In the genomic region with DNA sequence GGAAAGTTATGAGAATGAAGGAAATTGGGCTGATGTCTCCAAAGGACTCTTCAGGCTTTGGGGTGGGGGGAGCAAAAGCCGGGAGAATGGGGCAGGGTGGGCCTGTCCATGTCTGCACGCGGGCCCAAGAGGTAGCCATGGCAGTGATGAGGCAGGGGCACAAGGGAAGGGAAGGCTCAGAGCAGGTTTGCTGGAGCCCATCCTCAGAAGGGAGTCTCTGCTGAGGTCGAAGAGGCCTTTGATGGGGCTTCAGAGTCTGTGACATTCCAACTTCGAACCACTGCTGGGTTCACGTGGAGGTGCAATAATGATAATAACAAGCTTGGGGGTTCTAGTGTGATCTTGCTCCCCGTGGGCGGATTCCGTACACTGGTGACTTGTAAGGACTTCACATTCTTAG, we compare ENCODE assay signal across 26 cellular contexts.
DNase-seq lines count a peak whose midpoint lies in the region; ATAC-seq, FAIRE-seq and TF ChIP-seq lines count a peak whose summit lies in the region.
"Had no signal": no experiment of that assay in that cellular context is flagged by ENCODE, and none has a peak within 500 bp of the region (broad histone marks: within the 10 kb centered on the region; RNA-seq: fewer than 3 reads in every experiment).

No MANE protein-coding gene starts in this region.

- no peaks in the 10 kb centered on the region for H3K9me3 Mint-ChIP-seq in activated naive CD4-positive, alpha-beta T cell treated with anti-CD3 and anti-CD28 coated beads, Interleukin-2, amount 50 U/mL, for 24 hours
- peaks cover 23% of the 10 kb centered on the region for H3K9me3 Mint-ChIP-seq in activated naive CD4-positive, alpha-beta T cell treated with anti-CD3 and anti-CD28 coated beads, Interleukin-2, amount 10 ng/mL, durations not matched to agents 7 days and 5 days
- H3K9me3 Mint-ChIP-seq in immature natural killer cell = no peaks in the 10 kb centered on the region

- ATAC-seq in SK-N-SH treated with all-trans-retinoic acid at 6 μM for 48 hours (no peak), GM21528 (IDR thresholded peaks at IDR 0.05; ENCODE audit: low FRiP score, unreplicated experiment) (no peak)
- ATAC-seq: mucosa of descending colon had no signal

- H3K36me3 Mint-ChIP-seq in activated naive CD4-positive, alpha-beta T cell treated with anti-CD3 and anti-CD28 coated beads, Interleukin-2, amount 50 U/mL, for 24 hours = no peaks in the 10 kb centered on the region
- peaks cover 1% of the 10 kb centered on the region for H3K36me3 Mint-ChIP-seq in activated naive CD4-positive, alpha-beta T cell treated with anti-CD3 and anti-CD28 coated beads, Interleukin-2, amount 10 ng/mL, durations not matched to agents 7 days and 5 days
- no peaks in the 10 kb centered on the region for H3K36me3 Mint-ChIP-seq in immature natural killer cell
- H3K36me3 Mint-ChIP-seq: brain had no signal

- peak overlapping the region; percentile 17 for H3K27ac Mint-ChIP-seq in activated naive CD4-positive, alpha-beta T cell treated with anti-CD3 and anti-CD28 coated beads, Interleukin-2, amount 50 U/mL, for 24 hours
- no peak overlapping the region for H3K27ac Mint-ChIP-seq in activated naive CD4-positive, alpha-beta T cell treated with anti-CD3 and anti-CD28 coated beads, Interleukin-2, amount 10 ng/mL, durations not matched to agents 7 days and 5 days
- peak overlapping the region in 2 of 6 donors; percentile 36 to 61 for H3K27ac Mint-ChIP-seq in immature natural killer cell
- H3K27ac Mint-ChIP-seq: brain had no signal

- H3K4me3 Mint-ChIP-seq in activated naive CD4-positive, alpha-beta T cell treated with anti-CD3 and anti-CD28 coated beads, Interleukin-2, amount 50 U/mL, for 24 hours = peak overlapping the region; percentile 30
- H3K4me3 Mint-ChIP-seq in activated naive CD4-positive, alpha-beta T cell treated with anti-CD3 and anti-CD28 coated beads, Interleukin-2, amount 10 ng/mL, durations not matched to agents 7 days and 5 days = no peak overlapping the region
- H3K4me3 Mint-ChIP-seq in immature natural killer cell = peak overlapping the region; percentile 40 to 66 (median 58)
- H3K4me3 Mint-ChIP-seq: brain, neural crest cell had no signal

- CTCF ChIA-PET in activated naive CD4-positive, alpha-beta T cell treated with anti-CD3 and anti-CD28 coated beads, Interleukin-2, amount 10 ng/mL, durations not matched to agents 7 days and 5 days (lab: Charles Lee) = interaction anchor here (2.4 kb wide), 1 partner anchor 13 kb away, joined by 5 read pairs; no protein-coding TSS in a partner anchor

- DNase-seq in activated naive CD4-positive, alpha-beta T cell treated with anti-CD3 and anti-CD28 coated beads, Interleukin-2, amount 10 ng/mL, durations not matched to agents 7 days and 5 days = no peak
- peak; percentile 30 for DNase-seq in stimulated activated CD4-positive, alpha-beta T cell treated with anti-CD3 and anti-CD28 coated beads, Interleukin-1b, Interleukin-23, amount 100 ng/mL, for 48 hours
- DNase-seq in stimulated activated CD4-positive, alpha-beta T cell treated with anti-CD3 and anti-CD28 coated beads, Interleukin-4, amount 100 ng/mL, for 4 hours = no peak
- DNase-seq in immature natural killer cell (no peak), HTR-8/SVneo (ENCODE audit: insufficient read length, low spot score) (no peak)
- DNase-seq: activated CD4-positive, alpha-beta T cell treated with anti-CD3 and anti-CD28 coated beads for 1 hour; amniotic stem cell; foreskin fibroblast; H7; kidney glomerular epithelial cell; mucosa of descending colon; NCI-H1048; NCI-H187; NCI-H446 treated with DMSO at 0.1 percent for 48 hours; NCI-H774; retina; tibial artery had no signal

- no peaks in the 10 kb centered on the region for H3K27me3 Mint-ChIP-seq in activated naive CD4-positive, alpha-beta T cell treated with anti-CD3 and anti-CD28 coated beads, Interleukin-2, amount 50 U/mL, for 24 hours
- H3K27me3 Mint-ChIP-seq in activated naive CD4-positive, alpha-beta T cell treated with anti-CD3 and anti-CD28 coated beads, Interleukin-2, amount 10 ng/mL, durations not matched to agents 7 days and 5 days = no peaks in the 10 kb centered on the region
- peaks cover 3 to 6% (median 6%) of the 10 kb centered on the region in 3 donors for H3K27me3 Mint-ChIP-seq in immature natural killer cell (ENCODE audit: low read depth in 3 of 3)
- H3K27me3 Mint-ChIP-seq: brain had no signal

- peaks cover 34% of the 10 kb centered on the region for H3K4me1 Mint-ChIP-seq in activated naive CD4-positive, alpha-beta T cell treated with anti-CD3 and anti-CD28 coated beads, Interleukin-2, amount 50 U/mL, for 24 hours
- peaks cover 16% of the 10 kb centered on the region for H3K4me1 Mint-ChIP-seq in activated naive CD4-positive, alpha-beta T cell treated with anti-CD3 and anti-CD28 coated beads, Interleukin-2, amount 10 ng/mL, durations not matched to agents 7 days and 5 days
- peaks cover 29 to 38% of the 10 kb centered on the region in 2 donors for H3K4me1 Mint-ChIP-seq in immature natural killer cell
- H3K4me1 Mint-ChIP-seq: neural crest cell had no signal

- no peak for FAIRE-seq in HTR-8/SVneo (lab: Jason Lieb, UNC)
- FAIRE-seq: endometrium, GM12891, RCC 7860, TTC549 had no signal

TF ChIP-seq in SK-N-SH treated with all-trans-retinoic acid at 6 μM for 48 hours, 23 proteins besides CTCF, POLR2A, EP300 and RAD21:
- TF ChIP-seq ZNF8 (CRISPR knock-in tag; IDR thresholded peaks at IDR 0.05) = no peak
- no peak for TF ChIP-seq PPARA (CRISPR knock-in tag; IDR thresholded peaks at IDR 0.05; ENCODE audit: borderline replicate concordance)
- TF ChIP-seq ZC3H10 (CRISPR knock-in tag; IDR thresholded peaks at IDR 0.05) = no peak
- TF ChIP-seq POU6F1 (CRISPR knock-in tag; IDR thresholded peaks at IDR 0.05; ENCODE audit: borderline replicate concordance, low read depth) = no peak
- TF ChIP-seq CSDC2 (CRISPR knock-in tag; IDR thresholded peaks at IDR 0.05) = no peak
- TF ChIP-seq RARB (CRISPR knock-in tag; IDR thresholded peaks at IDR 0.05) = no peak
- TF ChIP-seq, protein P1, sequence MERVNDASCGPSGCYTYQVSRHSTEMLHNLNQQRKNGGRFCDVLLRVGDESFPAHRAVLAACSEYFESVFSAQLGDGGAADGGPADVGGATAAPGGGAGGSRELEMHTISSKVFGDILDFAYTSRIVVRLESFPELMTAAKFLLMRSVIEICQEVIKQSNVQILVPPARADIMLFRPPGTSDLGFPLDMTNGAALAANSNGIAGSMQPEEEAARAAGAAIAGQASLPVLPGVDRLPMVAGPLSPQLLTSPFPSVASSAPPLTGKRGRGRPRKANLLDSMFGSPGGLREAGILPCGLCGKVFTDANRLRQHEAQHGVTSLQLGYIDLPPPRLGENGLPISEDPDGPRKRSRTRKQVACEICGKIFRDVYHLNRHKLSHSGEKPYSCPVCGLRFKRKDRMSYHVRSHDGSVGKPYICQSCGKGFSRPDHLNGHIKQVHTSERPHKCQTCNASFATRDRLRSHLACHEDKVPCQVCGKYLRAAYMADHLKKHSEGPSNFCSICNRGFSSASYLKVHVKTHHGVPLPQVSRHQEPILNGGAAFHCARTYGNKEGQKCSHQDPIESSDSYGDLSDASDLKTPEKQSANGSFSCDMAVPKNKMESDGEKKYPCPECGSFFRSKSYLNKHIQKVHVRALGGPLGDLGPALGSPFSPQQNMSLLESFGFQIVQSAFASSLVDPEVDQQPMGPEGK (CRISPR knock-in tag; IDR thresholded peaks at IDR 0.05; ENCODE audit: borderline replicate concordance) = no peak
- TF ChIP-seq ARNTL (CRISPR knock-in tag; IDR thresholded peaks at IDR 0.05; ENCODE audit: borderline replicate concordance, low read depth) = no peak
- TF ChIP-seq ZFP3 (CRISPR knock-in tag; IDR thresholded peaks at IDR 0.05) = no peak
- no peak for TF ChIP-seq TOX (CRISPR knock-in tag; IDR thresholded peaks at IDR 0.05; ENCODE audit: borderline replicate concordance)
- TF ChIP-seq ISL1 (CRISPR knock-in tag; IDR thresholded peaks at IDR 0.05) = no peak
- no peak for TF ChIP-seq CSRNP3 (CRISPR knock-in tag; IDR thresholded peaks at IDR 0.05)
- no peak for TF ChIP-seq SNAI2 (CRISPR knock-in tag; IDR thresholded peaks at IDR 0.05)
- no peak for TF ChIP-seq ESRRG (CRISPR knock-in tag; IDR thresholded peaks at IDR 0.05)
